In genomic region chr1:232291681-232292080, GRCh38 we compare ENCODE assay signal across 26 cellular contexts.
DNase-seq lines count a peak whose midpoint lies in the region; ATAC-seq, FAIRE-seq and TF ChIP-seq lines count a peak whose summit lies in the region.
"Had no signal": no experiment of that assay in that cellular context is flagged by ENCODE, and none has a peak within 500 bp of the region (broad histone marks: within the 10 kb centered on the region; RNA-seq: fewer than 3 reads in every experiment).

No MANE protein-coding gene starts in this region.

- H3K27me3 ChIP-seq in suprapubic skin, result no peaks in the 10 kb centered on the region
- H3K27me3 ChIP-seq: ascending aorta, SJSA1, uterus had no signal

- peak; percentile 67 for ATAC-seq in mucosa of descending colon
- ATAC-seq: left lobe of liver; naive thymus-derived CD4-positive, alpha-beta T cell had no signal

- TF ChIP-seq POLR2A in suprapubic skin (IDR thresholded peaks at IDR 0.05), result no peak

- WGBS in suprapubic skin, result 11% methylated on average over 1 of the region's 1 CpG

- H3K4me1 ChIP-seq in mucosa of descending colon (ENCODE audit: low read depth), result peaks cover 9% of the 10 kb centered on the region
- H3K4me1 ChIP-seq in suprapubic skin, result peaks cover 26% of the 10 kb centered on the region
- H3K4me1 ChIP-seq: ascending aorta, prostate gland, SJSA1, uterus had no signal

- TF ChIP-seq EP300 in suprapubic skin (IDR thresholded peaks at IDR 0.05), result no peak

- TF ChIP-seq CTCF in epithelial cell of esophagus (IDR thresholded peaks at IDR 0.05; ENCODE audit: insufficient read depth, low read depth, low read length, missing control alignments), result no peak
- TF ChIP-seq CTCF in mucosa of descending colon (IDR thresholded peaks at IDR 0.05), result no peak
- TF ChIP-seq CTCF in suprapubic skin (IDR thresholded peaks at IDR 0.05), result no peak

- peak overlapping the region; percentile 49 for H3K27ac ChIP-seq in suprapubic skin
- H3K27ac ChIP-seq: ascending aorta, GM23248, prostate gland, SJSA1, uterus had no signal

- H3K9me3 ChIP-seq in mucosa of descending colon (no peaks in the 10 kb centered on the region), suprapubic skin (no peaks in the 10 kb centered on the region)
- H3K9me3 ChIP-seq: ascending aorta, prostate gland, SJSA1, uterus had no signal

- no peak for FAIRE-seq in GM19239 (lab: Jason Lieb, UNC)

- DNase-seq in NCI-H1105 treated with DMSO at 0.1 percent for 48 hours (lab: John Stamatoyannopoulos, UW) (peak; percentile 2), NCI-H1105 (lab: John Stamatoyannopoulos, UW) (no peak), epithelial cell of esophagus (ENCODE audit: low read depth) (peak; percentile 53), mucosa of descending colon (peak in 2 of 3 donors; percentile 38 to 76), suprapubic skin (ENCODE audit: low spot score in 2 of 2) (no peak), islet precursor cell (no peak), SIG-M5 (lab: John Stamatoyannopoulos, UW) (no peak), GM19239 (ENCODE audit: insufficient read length, low spot score) (no peak)
- DNase-seq: 8988T; activated CD4-positive, alpha-beta T cell treated with anti-CD3 and anti-CD28 coated beads, Interleukin-2, amount 10 ng/mL, durations not matched to agents 24 days and 14 days; activated CD8-positive, alpha-beta memory T cell treated with anti-CD3 and anti-CD28 coated beads for 24 hours; activated effector memory CD4-positive, alpha-beta T cell treated with anti-CD3 and anti-CD28 coated beads, Interleukin-2, amount 50 U/mL, for 16 hours; activated naive CD8-positive, alpha-beta T cell treated with anti-CD3 and anti-CD28 coated beads, Interleukin-2, amount 10 ng/mL, durations not matched to agents 7 days and 5 days; GM23248; mesendoderm; naive thymus-derived CD4-positive, alpha-beta T cell; NCI-H1092; NCI-H187; NCI-H510A; stimulated activated naive CD4-positive, alpha-beta T cell treated with Interleukin-2 at 50 U/mL for 16 hours; T-helper 9 cell; uterus had no signal

- H3K4me3 ChIP-seq in epithelial cell of esophagus (ENCODE audit: low read length) (peak overlapping the region; percentile 36), mucosa of descending colon (no peak overlapping the region), suprapubic skin (no peak overlapping the region)
- H3K4me3 ChIP-seq: ascending aorta, GM23248, prostate gland, SJSA1, uterus had no signal

- no peaks in the 10 kb centered on the region for H3K36me3 ChIP-seq in mucosa of descending colon (ENCODE audit: low read depth)
- H3K36me3 ChIP-seq in suprapubic skin, result no peaks in the 10 kb centered on the region
- H3K36me3 ChIP-seq: ascending aorta, prostate gland, SJSA1, uterus had no signal

- intact Hi-C loops in mucosa of descending colon (cut with DNase I, micrococcal nuclease), result no loop called here

Comparison
In these comparisons a context has a peak if more than half of its experiments do, and no peak if none do; other contexts are left out.
1. DNase-seq: peak in NCI-H1105 treated with DMSO at 0.1 percent for 48 hours (single experiment), epithelial cell of esophagus (single experiment) and mucosa of descending colon (2 of 3); none in NCI-H1105 (single experiment), suprapubic skin (0 of 2), islet precursor cell (single experiment), SIG-M5 (single experiment) and GM19239 (single experiment).